In the genomic region with DNA sequence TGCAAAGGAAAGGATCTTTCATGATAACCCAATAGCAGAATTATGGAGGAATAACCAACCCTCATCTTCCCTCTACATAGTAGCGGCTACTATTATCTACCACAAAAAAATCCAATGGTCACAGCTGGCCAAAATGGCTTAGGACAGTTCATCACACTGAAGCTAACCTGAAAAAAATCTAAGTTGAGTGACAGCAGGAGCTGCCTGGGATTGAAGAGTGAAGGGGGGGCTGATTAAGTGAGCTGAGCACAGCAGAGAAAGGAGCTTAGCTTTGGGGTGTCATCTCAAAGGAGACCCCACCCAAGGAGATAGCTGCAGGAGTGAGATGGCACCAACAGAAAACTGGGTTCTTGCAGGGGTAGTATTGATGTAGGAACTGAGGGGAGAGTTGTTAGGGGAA, we compare ENCODE assay signal across 23 cellular contexts. TPM values are rescaled to one million over a fixed set of nuclear protein-coding genes. Genes with fewer than 3 reads are reported as not detected.
DNase-seq lines count a peak whose midpoint lies in the region; ATAC-seq, FAIRE-seq and TF ChIP-seq lines count a peak whose summit lies in the region.
"Had no signal": no experiment of that assay in that cellular context is flagged by ENCODE, and none has a peak within 500 bp of the region (broad histone marks: within the 10 kb centered on the region; RNA-seq: fewer than 3 reads in every experiment).

No MANE protein-coding gene starts in this region.

- H4K20me1 ChIP-seq in keratinocyte (ENCODE audit: control insufficient read depth, extremely low read depth, insufficient read depth, low read length), result no peaks in the 10 kb centered on the region
- H4K20me1 ChIP-seq: BLaER1 treated with 17β-estradiol and CSF1 and Interleukin-3, amounts not matched to agents 10 nM and 100 nM had no signal

- H3K9me3 ChIP-seq in right atrium auricular region (no peaks in the 10 kb centered on the region), keratinocyte (ENCODE audit: control insufficient read depth, low read depth, low read length) (no peaks in the 10 kb centered on the region), transverse colon (no peaks in the 10 kb centered on the region)
- H3K9me3 ChIP-seq: BLaER1 treated with 17β-estradiol and CSF1 and Interleukin-3, amounts not matched to agents 10 nM and 100 nM; left lung; ovary; thoracic aorta had no signal

- FAIRE-seq in keratinocyte (lab: Jason Lieb, UNC), result no peak

- H3K36me3 ChIP-seq in right atrium auricular region, result no peaks in the 10 kb centered on the region
- H3K36me3 ChIP-seq in keratinocyte (ENCODE audit: control insufficient read depth in 2 of 2, extremely low read depth in 1 of 2, insufficient read depth in 2 of 2, low read length in 2 of 2), result no peaks in the 10 kb centered on the region
- no peaks in the 10 kb centered on the region for H3K36me3 ChIP-seq in transverse colon
- H3K36me3 ChIP-seq: BLaER1 treated with 17β-estradiol and CSF1 and Interleukin-3, amounts not matched to agents 10 nM and 100 nM; left lung; ovary; thoracic aorta had no signal

- no peak overlapping the region for H3K4me3 Mint-ChIP-seq in T-cell
- H3K4me3 Mint-ChIP-seq: activated CD8-positive, alpha-beta memory T cell treated with anti-CD3 and anti-CD28 coated beads, Interleukin-2, amount 10 ng/mL, durations not matched to agents 7 days and 5 days; mesothelial cell of epicardium had no signal

- dilution Hi-C loops in keratinocyte (cut with MboI; ENCODE audit: extremely low pct_ligation_motif_present, low sequenced_read_pairs), result no loop called here

- POLR2A ChIA-PET in T-cell (lab: Charles Lee), result no interaction called here

- H3K27me3 Mint-ChIP-seq in T-cell, result no peaks in the 10 kb centered on the region
- H3K27me3 Mint-ChIP-seq: activated CD8-positive, alpha-beta memory T cell treated with anti-CD3 and anti-CD28 coated beads, Interleukin-2, amount 10 ng/mL, durations not matched to agents 7 days and 5 days had no signal

- 80 to 100% methylated on average over 1 of the region's 1 CpG for WGBS in transverse colon (ENCODE audit: low coverage in 1 of 2), 2 donors

- in situ Hi-C loops in transverse colon (cut with MboI; ENCODE audit: low pct_ligation_motif_present in 1 of 4, low pct_unique_long_range_greater_than_20kb in 1 of 4, low sequenced_read_pairs in 3 of 4), result no loop called here

- H3K9me1 ChIP-seq in keratinocyte (ENCODE audit: control insufficient read depth, extremely low read depth, insufficient read depth, low read length), result no peaks in the 10 kb centered on the region

- H3K27ac Mint-ChIP-seq in T-cell, result peak overlapping the region; percentile 96 to 98
- H3K27ac Mint-ChIP-seq: activated CD8-positive, alpha-beta memory T cell treated with anti-CD3 and anti-CD28 coated beads, Interleukin-2, amount 10 ng/mL, durations not matched to agents 7 days and 5 days; mesothelial cell of epicardium had no signal

- H3K9me3 Mint-ChIP-seq in T-cell, result no peaks in the 10 kb centered on the region
- H3K9me3 Mint-ChIP-seq: activated naive CD4-positive, alpha-beta T cell treated with anti-CD3 and anti-CD28 coated beads, Interleukin-2, amount 50 U/mL, for 72 hours; mesothelial cell of epicardium; nephron progenitor cell had no signal

- no peak overlapping the region for H3K4me2 ChIP-seq in keratinocyte (ENCODE audit: control insufficient read depth, extremely low read depth, insufficient read depth, low read depth, low read length)
- H3K4me2 ChIP-seq: BLaER1 treated with 17β-estradiol and CSF1 and Interleukin-3, amounts not matched to agents 10 nM and 100 nM had no signal

- TF ChIP-seq EP300 in transverse colon (IDR thresholded peaks at IDR 0.05; ENCODE audit: low read depth), result no peak

- no peaks in the 10 kb centered on the region for H3K79me2 ChIP-seq in keratinocyte (ENCODE audit: control insufficient read depth, insufficient read depth, low read length)

- H3K27me3 ChIP-seq in right atrium auricular region (no peaks in the 10 kb centered on the region), keratinocyte (ENCODE audit: control insufficient read depth, extremely low read depth, insufficient read depth, low read length) (no peaks in the 10 kb centered on the region), transverse colon (no peaks in the 10 kb centered on the region)
- H3K27me3 ChIP-seq: BLaER1 treated with 17β-estradiol and CSF1 and Interleukin-3, amounts not matched to agents 10 nM and 100 nM; left lung; ovary had no signal

- H2AFZ ChIP-seq in keratinocyte (ENCODE audit: control insufficient read depth, low read length), result no peak overlapping the region

- DNase-seq in right atrium auricular region (ENCODE audit: low spot score) (no peak), cardiac septum (ENCODE audit: low spot score) (no peak), T-cell (no peak), keratinocyte (ENCODE audit: low read depth, low spot score) (no peak), transverse colon (no peak), GF-D8 (lab: John Stamatoyannopoulos, UW) (no peak)
- DNase-seq: activated CD8-positive, alpha-beta memory T cell treated with anti-CD3 and anti-CD28 coated beads, Interleukin-2, amount 10 ng/mL, durations not matched to agents 7 days and 5 days; KBM-7; left lung; NCI-H1417 treated with DMSO at 0.1 percent for 48 hours; nephron progenitor cell; ovary; SIG-M5; stimulated activated naive CD8-positive, alpha-beta T cell treated with anti-CD3 and anti-CD28 coated beads, Interleukin-15, Interleukin-2, amounts not matched to agents 100 U/mL and 50 U/mL, for 24 hours; SW 1271 had no signal

- H3K9ac ChIP-seq in keratinocyte (ENCODE audit: control insufficient read depth, extremely low read depth, insufficient read depth, low read length), result peak overlapping the region; percentile 22
- H3K9ac ChIP-seq: BLaER1 treated with 17β-estradiol and CSF1 and Interleukin-3, amounts not matched to agents 10 nM and 100 nM had no signal

- no peaks in the 10 kb centered on the region for H3K36me3 Mint-ChIP-seq in T-cell
- H3K36me3 Mint-ChIP-seq: mesothelial cell of epicardium had no signal

- peaks cover 40 to 51% (median 49%) of the 10 kb centered on the region in 3 donors for H3K4me1 Mint-ChIP-seq in T-cell

- TF ChIP-seq POLR2A in transverse colon (IDR thresholded peaks at IDR 0.05), result no peak

- CTCF ChIA-PET in T-cell (lab: Charles Lee), result interaction anchor here (0.5 to 2.9 kb wide), 7 partner anchors 11 to 55 kb away, joined by 3 to 13 read pairs (median 5); no protein-coding TSS in a partner anchor

- H3K4me3 ChIP-seq in right atrium auricular region (no peak overlapping the region), keratinocyte (ENCODE audit: control insufficient read depth in 2 of 3, extremely low read depth in 1 of 3, insufficient read depth in 2 of 3, low read depth in 1 of 3, low read length in 3 of 3) (no peak overlapping the region), transverse colon (no peak overlapping the region)
- H3K4me3 ChIP-seq: BLaER1 treated with 17β-estradiol and CSF1 and Interleukin-3, amounts not matched to agents 10 nM and 100 nM; left lung; ovary; thoracic aorta had no signal

- H3K4me1 ChIP-seq in right atrium auricular region (peaks cover 0 to 47% of the 10 kb centered on the region in 2 donors), keratinocyte (ENCODE audit: control insufficient read depth, extremely low read depth, insufficient read depth, low read length) (peaks cover 98% of the 10 kb centered on the region), transverse colon (peaks cover 24 to 67% (median 59%) of the 10 kb centered on the region in 4 donors)

- intact Hi-C loops in cardiac septum (cut with DNase I), result no loop called here
- intact Hi-C loops in transverse colon (cut with DNase I; ENCODE audit: low total_unique reads), result no loop called here

- H3K27ac ChIP-seq in right atrium auricular region (peak overlapping the region; percentile 86 to 93), keratinocyte (ENCODE audit: control insufficient read depth, insufficient read depth, low read length) (peak overlapping the region; percentile 100), transverse colon (peak overlapping the region in 3 of 4 donors; percentile 63 to 72 (median 70))
- H3K27ac ChIP-seq: BLaER1 treated with 17β-estradiol and CSF1 and Interleukin-3, amounts not matched to agents 10 nM and 100 nM; left lung; ovary; thoracic aorta had no signal

- TF ChIP-seq CTCF in right atrium auricular region (IDR thresholded peaks at IDR 0.05), result no peak
- TF ChIP-seq CTCF in keratinocyte (optimal IDR thresholded peaks at IDR 0.05 in 1 of 3, IDR thresholded peaks at IDR 0.05 in 1 of 3, conservative IDR thresholded peaks at IDR 0.05 in 1 of 3; ENCODE audit: extremely low read depth in 1 of 3, insufficient read depth in 2 of 3, low read length in 3 of 3), result no peak
- TF ChIP-seq CTCF in transverse colon (IDR thresholded peaks at IDR 0.05), result no peak

- ATAC-seq in T-cell (replicated peaks in 1 of 4), result no peak
- ATAC-seq in GM18519 (IDR thresholded peaks at IDR 0.05; ENCODE audit: low FRiP score, unreplicated experiment), result no peak
- ATAC-seq in HG02840 (IDR thresholded peaks at IDR 0.05; ENCODE audit: low FRiP score, unreplicated experiment), result no peak
- ATAC-seq: activated CD8-positive, alpha-beta memory T cell treated with anti-CD3 and anti-CD28 coated beads, Interleukin-2, amount 10 ng/mL, durations not matched to agents 7 days and 5 days; activated naive CD4-positive, alpha-beta T cell treated with anti-CD3 and anti-CD28 coated beads, Interleukin-2, amount 50 U/mL, for 72 hours; Panc1; sciatic nerve; stimulated activated naive CD8-positive, alpha-beta T cell treated with anti-CD3 and anti-CD28 coated beads, Interleukin-15, Interleukin-2, amounts not matched to agents 100 U/mL and 50 U/mL, for 24 hours had no signal

RNA-seq across cellular contexts. Expression of a gene that starts 33.6 kb away (rescaled TPM):
- total RNA-seq in right atrium auricular region, result 10 to 100 TPM; 43.8 to 44.3 TPM
- 41.7 TPM for total RNA-seq in cardiac septum
- total RNA-seq in T-cell, result 1,000 to 10,000 TPM in 2 of 5 donors, 100 to 1,000 TPM in 3; 271 to 1,140 (median 276) TPM
- polyA plus RNA-seq in keratinocyte, result 59.1 to 136 TPM (median 118 TPM) in 3 replicates
- 698 TPM for polyA plus RNA-seq in keratinocyte (2011; ENCODE audit: low read depth)
- polyA plus RNA-seq in keratinocyte (2011; cell fraction: cytosol; rRNA removed), result 11.9 and 23.3 TPM in 2 replicates
- polyA plus RNA-seq in keratinocyte (2011; cell fraction: nucleus; rRNA removed), result 262 and 357 TPM in 2 replicates
- 33.1 and 117 TPM in 2 replicates for polyA plus RNA-seq in keratinocyte (2012; ENCODE audit: low replicate concordance)
- 27.8 to 153 TPM (median 85.5 TPM) in 3 replicates for polyA minus RNA-seq in keratinocyte
- polyA minus RNA-seq in keratinocyte (2011; cell fraction: cytosol; rRNA and poly(A)+ RNA removed), result 33.8 TPM
- 279 and 325 TPM in 2 replicates for polyA minus RNA-seq in keratinocyte (2011; cell fraction: nucleus; rRNA and poly(A)+ RNA removed)
- total RNA-seq in transverse colon, result 100 to 1,000 TPM; 288 to 422 (median 308) TPM
